Comparison of ENCODE assay signal across 13 cellular contexts in the genomic region with DNA sequence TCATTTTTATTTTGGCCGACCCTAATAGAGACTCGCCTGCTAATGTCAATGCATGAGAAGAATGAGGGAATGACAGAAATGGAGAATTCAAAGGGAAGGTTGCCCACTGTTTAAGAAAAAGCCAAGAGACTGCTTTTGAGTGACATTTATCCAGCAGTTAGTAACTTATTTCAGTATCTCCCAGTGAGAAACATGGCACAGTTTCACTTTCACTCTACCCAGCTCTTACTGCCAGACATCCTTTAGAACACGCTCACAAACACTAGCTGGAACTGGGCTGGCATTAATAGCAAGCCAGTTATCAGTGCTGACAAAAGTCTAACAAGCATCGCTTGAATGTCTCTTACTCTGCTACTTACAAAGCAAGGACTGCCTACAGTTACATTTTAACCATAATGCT. TPM values are rescaled to one million over a fixed set of nuclear protein-coding genes. Genes with fewer than 3 reads are reported as not detected.
A peak's percentile ranks its signal among the peaks of the same experiment; 100 is the strongest.
DNase-seq lines count a peak whose midpoint lies in the region; ATAC-seq and TF ChIP-seq lines count a peak whose summit lies in the region.
"Had no signal": no experiment of that assay in that cellular context is flagged by ENCODE, and none has a peak within 500 bp of the region (broad histone marks: within the 10 kb centered on the region; RNA-seq: fewer than 3 reads in every experiment).

No MANE protein-coding gene starts in this region.

- no peak overlapping the region for H3K4me3 ChIP-seq in left lung
- H3K4me3 ChIP-seq: ascending aorta had no signal

- DNase-seq in ACHN (peak; percentile 73), left lung (no peak), G401 (ENCODE audit: low spot score) (no peak), superior temporal gyrus (ENCODE audit: extremely low spot score) (no peak), C1 segment of cervical spinal cord (lab: John Stamatoyannopoulos, UW) (no peak)
- no peak for DNase-seq in stimulated activated CD8-positive, alpha-beta memory T cell treated with anti-CD3 and anti-CD28 coated beads, Interleukin-4, amount 100 ng/mL, for 48 hours
- DNase-seq: DMS 273 treated with DMSO at 0.1 percent for 48 hours, foreskin melanocyte, NCI-H446, T1000 had no signal

- no peaks in the 10 kb centered on the region for H3K36me3 Mint-ChIP-seq in activated naive CD8-positive, alpha-beta T cell

- intact Hi-C loops in left lung (cut with DNase I), result no loop called here

- peak overlapping the region in 1 of 2 donors; percentile 53 for H3K27ac ChIP-seq in left lung
- H3K27ac ChIP-seq: ascending aorta had no signal

- no peak for TF ChIP-seq CTCF in left lung (IDR thresholded peaks at IDR 0.05)

- no peaks in the 10 kb centered on the region for H3K27me3 Mint-ChIP-seq in activated naive CD8-positive, alpha-beta T cell

- in situ Hi-C loops in ACHN (cut with HindIII; ENCODE audit: low pct_ligation_motif_present, low pct_unique_long_range_greater_than_20kb, low sequenced_read_pairs) (no loop called here), G401 (cut with HindIII; ENCODE audit: low sequenced_read_pairs) (no loop called here)

- H3K36me3 ChIP-seq in left lung, result peaks cover 0 to 53% of the 10 kb centered on the region in 2 donors

- H3K9me3 Mint-ChIP-seq in activated naive CD8-positive, alpha-beta T cell (ENCODE audit: low read depth), result no peaks in the 10 kb centered on the region

- H3K27ac Mint-ChIP-seq in activated naive CD8-positive, alpha-beta T cell, result peak overlapping the region; percentile 73

- H3K4me1 Mint-ChIP-seq in activated naive CD8-positive, alpha-beta T cell (ENCODE audit: low read depth), result peaks cover 34% of the 10 kb centered on the region

- no peaks in the 10 kb centered on the region for H3K27me3 ChIP-seq in left lung
- H3K27me3 ChIP-seq: ascending aorta had no signal

- ATAC-seq in GM18907 (IDR thresholded peaks at IDR 0.05; ENCODE audit: unreplicated experiment), result peak; percentile 72
- ATAC-seq in left lung, result peak; percentile 85

- peaks cover 10 to 34% of the 10 kb centered on the region in 2 donors for H3K4me1 ChIP-seq in left lung

- H3K4me3 Mint-ChIP-seq in activated naive CD8-positive, alpha-beta T cell, result peak overlapping the region; percentile 25

- no peaks in the 10 kb centered on the region for H3K9me3 ChIP-seq in left lung
- H3K9me3 ChIP-seq: ascending aorta had no signal

RNA-seq across cellular contexts. Expression of a gene that starts 8.5 kb away (rescaled TPM):
- total RNA-seq in left lung, result 10 to 100 TPM; 30.5 to 36.4 TPM
- 9.9 and 35.0 TPM in 2 replicates for total RNA-seq in G401 (2014; rRNA removed; shearing (Covaris generic))

RNA-seq across cellular contexts. Expression of a gene that starts 8.9 kb away (rescaled TPM):
- total RNA-seq in left lung, result 10 to 100 TPM; 29.0 to 39.2 TPM
- total RNA-seq in G401 (2014; rRNA removed; shearing (Covaris generic)), result 6.6 and 11.2 TPM in 2 replicates

RNA-seq across cellular contexts. Expression of a gene that starts 30.3 kb away (rescaled TPM):
- total RNA-seq in left lung, result 10 to 100 TPM; 19.6 to 26.8 TPM
- total RNA-seq in G401 (2014; rRNA removed; shearing (Covaris generic)), result 59.9 and 69.7 TPM in 2 replicates
